ENCODE assay signal across 21 cellular contexts in genomic region chr2:10084956-10085851, GRCh38. TPM values are rescaled to one million over a fixed set of nuclear protein-coding genes. Genes with fewer than 3 reads are reported as not detected.
DNase-seq lines count a peak whose midpoint lies in the region; ATAC-seq, FAIRE-seq and TF ChIP-seq lines count a peak whose summit lies in the region.
"Had no signal": no experiment of that assay in that cellular context is flagged by ENCODE, and none has a peak within 500 bp of the region (broad histone marks: within the 10 kb centered on the region; RNA-seq: fewer than 3 reads in every experiment).

No MANE protein-coding gene starts in this region.

- 55% methylated on average over 11 of the region's 13 CpGs for WGBS in GM12878 (ENCODE audit: insufficient coverage, insufficient replicate concordance, low lambda C conversion rate, missing lambda C conversion rate)
- WGBS in lower leg skin, 2 donors, result 84 to 85% methylated on average over 13 of the region's 13 CpGs

- no peak for DNase-seq in GM12878 (ENCODE audit: low read depth, low spot score)
- DNase-seq in kidney tubule cell (ENCODE audit: low spot score), result peak; percentile 64
- DNase-seq in osteoblast (ENCODE audit: insufficient read length, low spot score, missing footprints), result peak; percentile 73
- DNase-seq in NCI-H146 (lab: John Stamatoyannopoulos, UW), result no peak
- no peak for DNase-seq in lower leg skin (ENCODE audit: low spot score in 2 of 2)
- DNase-seq in GF-D8 (lab: John Stamatoyannopoulos, UW), result no peak
- DNase-seq in cortex of kidney (lab: John Stamatoyannopoulos, UW), result no peak
- DNase-seq: CD4-positive, CD25-positive, alpha-beta regulatory T cell; HCEC 1CT; KG1; NCI-H1092; NCI-H1436; NCI-H2029; NCI-H2227 treated with DMSO at 0.1 percent for 48 hours; NCI-H510A; PC-9; RPMI8226; SHP77 treated with DMSO at 0.1 percent for 48 hours had no signal

- H3K79me2 ChIP-seq in GM12878 (ENCODE audit: control insufficient read depth, insufficient read depth, low read length) (no peaks in the 10 kb centered on the region), osteoblast (ENCODE audit: insufficient read depth, low read length) (no peaks in the 10 kb centered on the region)

- SMC1A ChIA-PET in GM12878 (lab: Charles Lee; ENCODE audit: uncharacterized antibody, unreplicated experiment), result interaction anchor here (0.8 to 8.9 kb wide), 7 partner anchors 10 to 325 kb away, joined by 3 to 194 read pairs (median 6); no protein-coding TSS in a partner anchor

- TF ChIP-seq CTCF in GM12878 (IDR thresholded peaks at IDR 0.05 in 2 of 3, conservative IDR thresholded peaks at IDR 0.05 in 1 of 3; ENCODE audit: control insufficient read depth in 2 of 3, extremely low read depth in 1 of 3, insufficient read depth in 1 of 3, low read depth in 3 of 3, low read length in 3 of 3), result no peak
- no peak for TF ChIP-seq CTCF in osteoblast (IDR thresholded peaks at IDR 0.05; ENCODE audit: extremely low read depth, low read depth, low read length)
- TF ChIP-seq CTCF in lower leg skin (IDR thresholded peaks at IDR 0.05), result no peak

- H3K4me2 ChIP-seq in GM12878 (ENCODE audit: control insufficient read depth, insufficient read depth) (no peak overlapping the region), osteoblast (ENCODE audit: insufficient read depth, low read length) (no peak overlapping the region)
- H3K4me2 ChIP-seq: GM23338, PC-9 had no signal

- H3K27ac ChIP-seq in GM12878 (ENCODE audit: control insufficient read depth, insufficient read depth) (no peak overlapping the region), osteoblast (ENCODE audit: low read depth, low read length) (no peak overlapping the region)
- H3K27ac ChIP-seq: PC-9, SK-N-MC had no signal

- intact Hi-C loops in GM12878 (cut with micrococcal nuclease; ENCODE audit: unreplicated experiment) (no loop called here), lower leg skin (cut with DNase I; ENCODE audit: low total_unique reads) (no loop called here)

- H2AFZ ChIP-seq in GM12878 (ENCODE audit: control insufficient read depth, low read depth, low read length) (no peak overlapping the region), osteoblast (ENCODE audit: low read length) (no peak overlapping the region)
- H2AFZ ChIP-seq: GM23338, PC-9 had no signal

- no peak for TF ChIP-seq RAD21 in GM12878 (IDR thresholded peaks at IDR 0.05; ENCODE audit: insufficient read depth, low read depth, low read length)

- POLR2A ChIA-PET in GM12878 (lab: Charles Lee), result interaction anchor here (0.7 to 2.1 kb wide), 6 partner anchors 9 to 363 kb away, joined by 3 to 7 read pairs (median 3); partner anchors contain the start of gene ODC1

- FAIRE-seq in GM12878 (lab: Jason Lieb, UNC), result no peak
- FAIRE-seq: G401.6 had no signal

- H3K36me3 ChIP-seq in GM12878 (ENCODE audit: control insufficient read depth in 2 of 2, insufficient read depth in 2 of 2, low read length in 1 of 2) (no peaks in the 10 kb centered on the region), osteoblast (ENCODE audit: insufficient read depth, low read length) (no peaks in the 10 kb centered on the region)

- H3K27me3 ChIP-seq in GM12878 (replicated peaks in 1 of 2; ENCODE audit: control insufficient read depth in 2 of 2, insufficient read depth in 2 of 2, low read length in 1 of 2) (no peaks in the 10 kb centered on the region), osteoblast (ENCODE audit: insufficient read depth, low read length) (peaks cover 80% of the 10 kb centered on the region)

- H3K9ac ChIP-seq in GM12878 (ENCODE audit: control insufficient read depth, insufficient read depth, low read length), result no peak overlapping the region

- H4K20me1 ChIP-seq in GM12878 (ENCODE audit: control insufficient read depth, insufficient read depth), result no peaks in the 10 kb centered on the region
- no peaks in the 10 kb centered on the region for H4K20me1 ChIP-seq in osteoblast (ENCODE audit: insufficient read depth, low read length)

- TF ChIP-seq EP300 in GM12878 (IDR thresholded peaks at IDR 0.05; ENCODE audit: borderline replicate concordance in 1 of 2, control insufficient read depth in 1 of 2, low read depth in 2 of 2, low read length in 2 of 2), result no peak

- peaks cover 31% of the 10 kb centered on the region for H3K4me1 ChIP-seq in GM12878 (ENCODE audit: control insufficient read depth, insufficient read depth, low read length)
- H3K4me1 ChIP-seq in osteoblast (ENCODE audit: insufficient read depth, low read length), result no peaks in the 10 kb centered on the region

- RAD21 ChIA-PET in GM12878 (lab: Charles Lee; ENCODE audit: unreplicated experiment), result interaction anchor here (1.0 to 2.0 kb wide), 9 partner anchors 8 to 362 kb away, joined by 3 to 9 read pairs (median 4); no protein-coding TSS in a partner anchor

- BruUV-seq in GM12878 (replicated peaks; lab: Mats Ljungman, UMichigan), result no TSS peak

- in situ Hi-C loops in GM12878 (cut with MboI), result no loop called here

- CTCF ChIA-PET in GM12878 (lab: Yijun Ruan, JAX), result interaction anchor here (0.7 to 31.8 kb wide), 6 partner anchors 9 to 355 kb away, joined by 3 to 983 read pairs (median 8); partner anchors contain the start of gene CYS1

- no peak for TF ChIP-seq POLR2A in GM12878 (IDR thresholded peaks at IDR 0.05; ENCODE audit: low read depth, low read length)
- TF ChIP-seq POLR2A in lower leg skin (IDR thresholded peaks at IDR 0.05), result no peak

- H3K4me3 ChIP-seq in GM12878 (no peak overlapping the region), osteoblast (ENCODE audit: insufficient read depth, low read length) (no peak overlapping the region), lower leg skin (ENCODE audit: low read depth, poor library complexity, severe bottlenecking) (no peak overlapping the region)
- H3K4me3 ChIP-seq: GM23338, PC-9, SK-N-MC had no signal

- H3K9me3 ChIP-seq in GM12878 (replicated peaks; ENCODE audit: control insufficient read depth, insufficient read depth, low read length) (no peaks in the 10 kb centered on the region), osteoblast (ENCODE audit: low read depth, low read length) (no peaks in the 10 kb centered on the region)

- ATAC-seq in GM12878, result no peak
- ATAC-seq: GM23338 had no signal

RNA-seq across cellular contexts. Expression of gene CYS1, which starts 5.0 kb away (rescaled TPM):
- 2.1 and 2.7 TPM in 2 replicates for total RNA-seq in GM12878 (2013; cell fraction: nucleolus; rRNA removed)
- total RNA-seq in GM12878 (2014; rRNA removed) (5.8 and 7.5 TPM in 2 replicates), GM12878 (2014; rRNA removed; fragmentation: Illumina TruSeq; extraction: Trizol) (2.8 and 3.0 TPM in 2 replicates), GM12878 (2021) (5.8 and 6.4 TPM in 2 replicates), osteoblast (0.36 and 1.5 TPM in 2 replicates), lower leg skin (under 1 TPM in 3 of 4 donors, not detected in 1; 0.25 to 0.98 (median 0.62) TPM)
- 1.5 TPM for polyA plus RNA-seq in GM12878 (2011; ENCODE audit: low read depth)
- polyA plus RNA-seq in GM12878 (2011; rRNA removed) (2.7 and 4.2 TPM in 2 replicates), GM12878 (2014; fragmentation: Illumina TruSeq; extraction: Trizol) (0.76 and 2.1 TPM in 2 replicates), GM12878 (2014; fragmentation: Nextera tagmentation; extraction: Ambion mirVana) (under 1 TPM; 0.35 to 0.90 TPM), GM12878 (2014; rRNA removed) (4.8 and 5.1 TPM in 2 replicates), GM12878 (2016; fragmentation: Nextera tagmentation; extraction: Ambion mirVana) (1 to 10 TPM in 1 of 2 experiments, under 1 TPM in 1; 0.96 to 1.3 TPM)
- 5.6 and 9.3 TPM in 2 replicates for polyA plus RNA-seq in GM12878 (2011; cell fraction: cytosol; rRNA removed)
- 4.6 and 5.1 TPM in 2 replicates for polyA plus RNA-seq in GM12878 (2011; cell fraction: nucleus; rRNA removed)
- polyA plus RNA-seq in GM12878 (2012), result 3.4 and 5.3 TPM in 2 replicates
- polyA minus RNA-seq in GM12878 (2011; rRNA and poly(A)+ RNA removed), result 1.5 and 6.0 TPM in 2 replicates
- 2.1 and 3.9 TPM in 2 replicates for polyA minus RNA-seq in GM12878 (2011; cell fraction: cytosol; rRNA and poly(A)+ RNA removed)
- 1.5 and 2.4 TPM in 2 replicates for polyA minus RNA-seq in GM12878 (2011; cell fraction: nucleus; rRNA and poly(A)+ RNA removed)
- total RNA-seq: CD4-positive, CD25-positive, alpha-beta regulatory T cell had no signal
- polyA plus RNA-seq: CD4-positive, CD25-positive, alpha-beta regulatory T cell had no signal

RNA-seq across cellular contexts. Expression of gene RRM2, which starts 37.3 kb away (rescaled TPM):
- 77.7 and 79.7 TPM in 2 replicates for total RNA-seq in GM12878 (2013; cell fraction: nucleolus; rRNA removed)
- 146 and 155 TPM in 2 replicates for total RNA-seq in GM12878 (2014; rRNA removed)
- 122 and 130 TPM in 2 replicates for total RNA-seq in GM12878 (2014; rRNA removed; fragmentation: Illumina TruSeq; extraction: Trizol)
- 231 and 270 TPM in 2 replicates for total RNA-seq in GM12878 (2021)
- polyA plus RNA-seq in GM12878 (2011; ENCODE audit: low read depth), result 84.7 TPM
- 107 and 115 TPM in 2 replicates for polyA plus RNA-seq in GM12878 (2011; rRNA removed)
- 65.3 and 137 TPM in 2 replicates for polyA plus RNA-seq in GM12878 (2011; cell fraction: cytosol; rRNA removed)
- 94.8 and 222 TPM in 2 replicates for polyA plus RNA-seq in GM12878 (2011; cell fraction: nucleus; rRNA removed)
- 116 and 143 TPM in 2 replicates for polyA plus RNA-seq in GM12878 (2012)
- polyA plus RNA-seq in GM12878 (2014; fragmentation: Illumina TruSeq; extraction: Trizol), result 163 and 186 TPM in 2 replicates
- 10 to 100 TPM; 54.4 to 64.5 TPM for polyA plus RNA-seq in GM12878 (2014; fragmentation: Nextera tagmentation; extraction: Ambion mirVana)
- polyA plus RNA-seq in GM12878 (2014; rRNA removed), result 196 and 232 TPM in 2 replicates
- polyA plus RNA-seq in GM12878 (2016; fragmentation: Nextera tagmentation; extraction: Ambion mirVana), result 100 to 1,000 TPM; 768 to 771 TPM
- 92.5 and 95.8 TPM in 2 replicates for polyA minus RNA-seq in GM12878 (2011; rRNA and poly(A)+ RNA removed)
- 91.1 and 93.3 TPM in 2 replicates for polyA minus RNA-seq in GM12878 (2011; cell fraction: cytosol; rRNA and poly(A)+ RNA removed)
- polyA minus RNA-seq in GM12878 (2011; cell fraction: nucleus; rRNA and poly(A)+ RNA removed), result 97.6 and 221 TPM in 2 replicates
- 4.3 and 7.4 TPM in 2 replicates for total RNA-seq in osteoblast
- 1 to 10 TPM in 3 of 4 donors, under 1 TPM in 1; 0.99 to 9.5 (median 1.8) TPM for total RNA-seq in lower leg skin

RNA-seq across cellular contexts. Expression of gene KLF11, which starts 41.9 kb away (rescaled TPM):
- 0.83 and 0.94 TPM in 2 replicates for total RNA-seq in GM12878 (2013; cell fraction: nucleolus; rRNA removed)
- total RNA-seq in GM12878 (2014; rRNA removed), result 0.23 and 0.27 TPM in 2 replicates
- total RNA-seq in GM12878 (2014; rRNA removed; fragmentation: Illumina TruSeq; extraction: Trizol), result 0.13 and 0.18 TPM in 2 replicates
- total RNA-seq in GM12878 (2021), result 0.18 and 0.19 TPM in 2 replicates
- polyA plus RNA-seq in GM12878 (2011; ENCODE audit: low read depth), result 0.67 TPM
- 0.53 and 0.54 TPM in 2 replicates for polyA plus RNA-seq in GM12878 (2011; rRNA removed)
- polyA plus RNA-seq in GM12878 (2011; cell fraction: cytosol; rRNA removed), result 0.40 and 0.74 TPM in 2 replicates
- polyA plus RNA-seq in GM12878 (2011; cell fraction: nucleus; rRNA removed), result 0.18 and 0.27 TPM in 2 replicates
- polyA plus RNA-seq in GM12878 (2012), result 0.76 and 1.3 TPM in 2 replicates
- polyA plus RNA-seq in GM12878 (2014; fragmentation: Illumina TruSeq; extraction: Trizol), result 0.21 and 0.22 TPM in 2 replicates
- under 1 TPM; 0.03 to 0.11 TPM for polyA plus RNA-seq in GM12878 (2014; fragmentation: Nextera tagmentation; extraction: Ambion mirVana)
- polyA plus RNA-seq in GM12878 (2014; rRNA removed), result 0.13 and 0.14 TPM in 2 replicates
- under 1 TPM in 1 of 2 experiments, not detected in 1; 0.04 TPM for polyA plus RNA-seq in GM12878 (2016; fragmentation: Nextera tagmentation; extraction: Ambion mirVana)
- 0.46 and 1.4 TPM in 2 replicates for polyA minus RNA-seq in GM12878 (2011; rRNA and poly(A)+ RNA removed)
- 0.53 and 0.83 TPM in 2 replicates for polyA minus RNA-seq in GM12878 (2011; cell fraction: cytosol; rRNA and poly(A)+ RNA removed)
- 0.12 and 0.48 TPM in 2 replicates for polyA minus RNA-seq in GM12878 (2011; cell fraction: nucleus; rRNA and poly(A)+ RNA removed)
- total RNA-seq in osteoblast, result 6.8 and 8.3 TPM in 2 replicates
- total RNA-seq in lower leg skin, result 10 to 100 TPM; 42.5 to 86.1 (median 61.2) TPM

Comparison
In these comparisons a context has a peak if more than half of its experiments do, and no peak if none do; other contexts are left out.
1. DNase-seq: peak in kidney tubule cell (single experiment) and osteoblast (single experiment); none in GM12878 (single experiment), NCI-H146 (single experiment), lower leg skin (0 of 2), GF-D8 (single experiment) and cortex of kidney (single experiment).